In genomic region chr10:102710604-102711003, GRCh38 we compare ENCODE assay signal across 12 cellular contexts. TPM values are rescaled to one million over a fixed set of nuclear protein-coding genes. Genes with fewer than 3 reads are reported as not detected.
DNase-seq lines count a peak whose midpoint lies in the region; ATAC-seq, FAIRE-seq and TF ChIP-seq lines count a peak whose summit lies in the region.
"Had no signal": no experiment of that assay in that cellular context is flagged by ENCODE, and none has a peak within 500 bp of the region (broad histone marks: within the 10 kb centered on the region; RNA-seq: fewer than 3 reads in every experiment).

No MANE protein-coding gene starts in this region.

- H3K4me3 ChIP-seq in A549, result no peak overlapping the region
- H3K4me3 ChIP-seq in SJSA1, result no peak overlapping the region
- peak overlapping the region in 3 of 4 experiments; percentile 10 to 27 (median 22) for H3K4me3 ChIP-seq in fibroblast of lung (replicated peaks in 1 of 4; ENCODE audit: control extremely low read depth in 1 of 4, insufficient read depth in 1 of 4, low read depth in 3 of 4, low read length in 4 of 4)
- H3K4me3 ChIP-seq: stomach had no signal

- H3K36me3 ChIP-seq in SJSA1 (peaks cover 4% of the 10 kb centered on the region; the same call in 1 of the 2 replicates), fibroblast of lung (ENCODE audit: control insufficient read depth, insufficient read depth, low read length) (no peaks in the 10 kb centered on the region)
- H3K36me3 ChIP-seq: stomach had no signal

- H3K9me3 ChIP-seq in A549 (no peaks in the 10 kb centered on the region), SJSA1 (replicated peaks) (no peaks in the 10 kb centered on the region), fibroblast of lung (ENCODE audit: control insufficient read depth, insufficient read depth, low read depth, low read length) (no peaks in the 10 kb centered on the region)
- H3K9me3 ChIP-seq: stomach had no signal

- H3K9ac ChIP-seq in fibroblast of lung (ENCODE audit: insufficient read depth, low read length), result no peak overlapping the region

- TF ChIP-seq EP300 in A549 (IDR thresholded peaks at IDR 0.05), result no peak

- no peak overlapping the region for H2AFZ ChIP-seq in fibroblast of lung (ENCODE audit: low read length)

- H4K20me1 ChIP-seq in fibroblast of lung (ENCODE audit: control insufficient read depth, extremely low read depth, insufficient read depth, low read length), result no peaks in the 10 kb centered on the region

- WGBS in A549 (ENCODE audit: missing lambda C conversion rate), result 31% methylated on average over 4 of the region's 4 CpGs

- no peak for TF ChIP-seq POLR2A in A549 (IDR thresholded peaks at IDR 0.05; ENCODE audit: low read length)

- H3K27ac ChIP-seq in A549 (no peak overlapping the region), SJSA1 (peak overlapping the region; percentile 81), fibroblast of lung (ENCODE audit: insufficient read depth, low read length) (peak overlapping the region; percentile 69), caudate nucleus (ENCODE audit: low read depth, low read length) (no peak overlapping the region)

- TF ChIP-seq CTCF in A549 (IDR thresholded peaks at IDR 0.05), result no peak
- peak in 1 of 2 donors; percentile 15 for TF ChIP-seq CTCF in fibroblast of lung (conservative IDR thresholded peaks at IDR 0.05 in 1 of 2, IDR thresholded peaks at IDR 0.05 in 1 of 2; ENCODE audit: low read depth in 1 of 2, low read length in 2 of 2)

- H3K4me1 ChIP-seq in A549 (peaks cover 30% of the 10 kb centered on the region), SJSA1 (replicated peaks) (peaks cover 76% of the 10 kb centered on the region), fibroblast of lung (ENCODE audit: control insufficient read depth, extremely low read depth, insufficient read depth, low read length) (peaks cover 14% of the 10 kb centered on the region)

- DNase-seq in A549 (ENCODE audit: low read depth in 1 of 2, low spot score in 1 of 2) (no peak), GM03348 (ENCODE audit: low spot score) (peak; percentile 65), SJSA1 (ENCODE audit: low read depth in 1 of 2, low spot score in 2 of 2) (peak; percentile 74 to 89), fibroblast of lung (ENCODE audit: low read depth in 2 of 2) (peak; percentile 85 to 90), caudate nucleus (lab: John Stamatoyannopoulos, UW) (no peak)
- no peak for DNase-seq in stimulated activated CD4-positive, alpha-beta T cell treated with anti-CD3 and anti-CD28 coated beads, Interleukin-4, amount 100 ng/mL, for 4 hours
- DNase-seq: NCI-H1105, RPMI8226, stomach had no signal

- peaks cover 41% of the 10 kb centered on the region for H3K79me2 ChIP-seq in fibroblast of lung (ENCODE audit: control insufficient read depth, insufficient read depth, low read length)

- CTCF ChIA-PET in A549 (lab: Yijun Ruan, JAX), result interaction anchor here (0.5 to 2.0 kb wide), 5 partner anchors 10 to 862 kb away, joined by 3 to 6 read pairs (median 4); no protein-coding TSS in a partner anchor

- H3K27me3 ChIP-seq in SJSA1 (replicated peaks), result no peaks in the 10 kb centered on the region
- H3K27me3 ChIP-seq in fibroblast of lung (ENCODE audit: control insufficient read depth, insufficient read depth, low read length), result no peaks in the 10 kb centered on the region
- H3K27me3 ChIP-seq: stomach had no signal

- POLR2A ChIA-PET in A549 (lab: Yijun Ruan, JAX), result no interaction called here

- no peak for TF ChIP-seq RAD21 in A549 (conservative IDR thresholded peaks at IDR 0.05 in 1 of 2, IDR thresholded peaks at IDR 0.05 in 1 of 2)

- no peak for FAIRE-seq in A549 (lab: Jason Lieb, UNC)
- FAIRE-seq: GM19239 had no signal

- H3K4me2 ChIP-seq in A549 (peak overlapping the region; percentile 54), fibroblast of lung (ENCODE audit: extremely low read depth, insufficient read depth, low read length) (peak overlapping the region; percentile 75)

- ATAC-seq in A549, result no peak
- ATAC-seq in GM19452 (IDR thresholded peaks at IDR 0.05; ENCODE audit: unreplicated experiment), result no peak
- ATAC-seq in HG03196 (IDR thresholded peaks at IDR 0.05; ENCODE audit: unreplicated experiment), result no peak

TF ChIP-seq in A549, 52 proteins besides CTCF, POLR2A, EP300 and RAD21:
- TF ChIP-seq MAFK (IDR thresholded peaks at IDR 0.05; ENCODE audit: partially characterized antibody) (no peak), MAZ (IDR thresholded peaks at IDR 0.05; ENCODE audit: borderline replicate concordance, low read depth, low read length) (no peak), ESRRA (IDR thresholded peaks at IDR 0.05; ENCODE audit: borderline replicate concordance, low read length) (no peak), SMC3 (IDR thresholded peaks at IDR 0.05) (no peak), MYC (IDR thresholded peaks at IDR 0.05; ENCODE audit: borderline replicate concordance, low read length) (no peak), CBX2 (IDR thresholded peaks at IDR 0.05; ENCODE audit: borderline replicate concordance, low read depth) (no peak), BCL3 (IDR thresholded peaks at IDR 0.05) (no peak), ZSCAN20 (CRISPR knock-in tag; IDR thresholded peaks at IDR 0.05) (no peak), JUNB (IDR thresholded peaks at IDR 0.05) (no peak), HEYL (CRISPR knock-in tag; IDR thresholded peaks at IDR 0.05) (no peak), NFE2L2 (conservative IDR thresholded peaks at IDR 0.05; ENCODE audit: low read length) (no peak), EHF (CRISPR knock-in tag; IDR thresholded peaks at IDR 0.05) (no peak), HOXB5 (CRISPR knock-in tag; IDR thresholded peaks at IDR 0.05) (no peak), CBX8 (IDR thresholded peaks at IDR 0.05) (no peak), ELK1 (IDR thresholded peaks at IDR 0.05; ENCODE audit: low read depth, low read length) (no peak), FOSB (CRISPR knock-in tag; IDR thresholded peaks at IDR 0.05) (no peak), HOXB13 (CRISPR knock-in tag; IDR thresholded peaks at IDR 0.05; ENCODE audit: low read depth) (no peak)
TF ChIP-seq in A549: peak in this region for 0.

RNA-seq across cellular contexts. Expression of gene ARL3, which starts 3.6 kb away (rescaled TPM):
- 18.2 and 20.2 TPM in 2 replicates for polyA plus RNA-seq in A549 (2011; rRNA removed)
- polyA plus RNA-seq in A549 (2012; cell fraction: cytosol; rRNA removed), result 9.1 and 9.9 TPM in 2 replicates
- polyA plus RNA-seq in A549 (2012; cell fraction: nucleus; rRNA removed), result 2.0 and 3.5 TPM in 2 replicates
- 20.7 to 22.7 TPM (median 21.3 TPM) in 3 replicates for polyA plus RNA-seq in A549 (2017; fragmentation: RNase III; extraction: RNeasy Plus Mini Kit Qiagen cat#74134 plus additional on column Dnase treatment)
- 5.0 and 5.8 TPM in 2 replicates for polyA minus RNA-seq in A549 (2011; rRNA and poly(A)+ RNA removed)
- 12.1 and 14.3 TPM in 2 replicates for total RNA-seq in SJSA1 (2014; rRNA removed; shearing (Covaris generic))
- total RNA-seq in fibroblast of lung, result 8.5 and 10.6 TPM in 2 replicates
- 22.0 and 22.9 TPM in 2 replicates for polyA plus RNA-seq in fibroblast of lung
- 23.9 and 26.2 TPM in 2 replicates for polyA plus RNA-seq in fibroblast of lung (2012)
- polyA minus RNA-seq in fibroblast of lung (ENCODE audit: low replicate concordance), result 1.3 and 1.7 TPM in 2 replicates

RNA-seq across cellular contexts. Expression of gene SFXN2, which starts 3.8 kb away (rescaled TPM):
- polyA plus RNA-seq in A549 (2011; rRNA removed) (4.7 and 5.6 TPM in 2 replicates), A549 (2017; fragmentation: RNase III; extraction: RNeasy Plus Mini Kit Qiagen cat#74134 plus additional on column Dnase treatment) (7.4 to 8.5 TPM (median 7.9 TPM) in 3 replicates), fibroblast of lung (6.5 and 9.7 TPM in 2 replicates)
- 5.9 TPM in 2 replicates for polyA plus RNA-seq in A549 (2012; cell fraction: cytosol; rRNA removed)
- polyA plus RNA-seq in A549 (2012; cell fraction: nucleus; rRNA removed), result 13.7 and 15.5 TPM in 2 replicates
- 15.0 and 15.8 TPM in 2 replicates for polyA minus RNA-seq in A549 (2011; rRNA and poly(A)+ RNA removed)
- total RNA-seq in SJSA1 (2014; rRNA removed; shearing (Covaris generic)), result 1.1 and 3.1 TPM in 2 replicates
- 1.0 and 3.1 TPM in 2 replicates for total RNA-seq in fibroblast of lung
- 6.0 and 7.4 TPM in 2 replicates for polyA plus RNA-seq in fibroblast of lung (2012)
- 21.4 and 30.7 TPM in 2 replicates for polyA minus RNA-seq in fibroblast of lung (ENCODE audit: low replicate concordance)

RNA-seq across cellular contexts. Expression of gene WBP1L, which starts 33.1 kb away (rescaled TPM):
- polyA plus RNA-seq in A549 (2011; rRNA removed) (23.5 and 25.1 TPM in 2 replicates), A549 (2017; fragmentation: RNase III; extraction: RNeasy Plus Mini Kit Qiagen cat#74134 plus additional on column Dnase treatment) (17.4 to 20.7 TPM (median 19.8 TPM) in 3 replicates), fibroblast of lung (33.7 and 36.8 TPM in 2 replicates)
- 14.2 and 20.7 TPM in 2 replicates for polyA plus RNA-seq in A549 (2012; cell fraction: cytosol; rRNA removed)
- 10.9 and 11.9 TPM in 2 replicates for polyA plus RNA-seq in A549 (2012; cell fraction: nucleus; rRNA removed)
- polyA minus RNA-seq in A549 (2011; rRNA and poly(A)+ RNA removed), result 44.6 and 50.3 TPM in 2 replicates
- 13.3 and 21.0 TPM in 2 replicates for total RNA-seq in SJSA1 (2014; rRNA removed; shearing (Covaris generic))
- 28.8 and 40.0 TPM in 2 replicates for total RNA-seq in fibroblast of lung
- 26.7 and 34.8 TPM in 2 replicates for polyA plus RNA-seq in fibroblast of lung (2012)
- polyA minus RNA-seq in fibroblast of lung (ENCODE audit: low replicate concordance), result 60.4 and 66.8 TPM in 2 replicates

Comparison
In these comparisons a context has a peak if more than half of its experiments do, and no peak if none do; other contexts are left out.
1. DNase-seq: peak in GM03348 (single experiment), SJSA1 (2 of 2) and fibroblast of lung (2 of 2); none in A549 (0 of 2), caudate nucleus (0 of 61) and stimulated activated CD4-positive, alpha-beta T cell treated with anti-CD3 and anti-CD28 coated beads, Interleukin-4, amount 100 ng/mL, for 4 hours (0 of 2).
2. H3K27ac ChIP-seq: peak in SJSA1 (single experiment) and fibroblast of lung (single experiment); none in A549 (0 of 2) and caudate nucleus (single experiment).
3. H3K4me3 ChIP-seq: peak in fibroblast of lung (3 of 4); none in A549 (single experiment) and SJSA1 (single experiment).